10 cellular contexts compared by ENCODE assay signal in the genomic region with DNA sequence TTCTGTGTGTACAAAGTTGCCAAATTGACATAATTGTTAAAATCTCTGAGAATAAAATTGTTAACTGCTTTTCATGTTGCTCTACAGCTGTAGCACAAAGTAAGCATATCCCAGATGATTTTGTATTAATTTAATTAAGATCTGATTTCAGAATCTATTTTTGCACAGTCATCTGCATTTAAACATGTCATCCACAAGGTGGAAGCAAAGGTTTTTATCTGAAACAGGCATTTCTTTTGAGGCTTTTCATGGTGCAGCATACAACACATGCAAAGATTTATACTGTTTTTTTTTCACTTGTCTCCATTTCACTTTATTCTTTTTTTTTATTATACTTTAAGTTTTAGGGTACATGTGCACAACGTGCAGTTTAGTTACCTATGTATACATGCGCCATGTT. TPM values are rescaled to one million over a fixed set of nuclear protein-coding genes. Genes with fewer than 3 reads are reported as not detected.
DNase-seq lines count a peak whose midpoint lies in the region; ATAC-seq, FAIRE-seq and TF ChIP-seq lines count a peak whose summit lies in the region.
"Had no signal": no experiment of that assay in that cellular context is flagged by ENCODE, and none has a peak within 500 bp of the region (broad histone marks: within the 10 kb centered on the region; RNA-seq: fewer than 3 reads in every experiment).

No MANE protein-coding gene starts in this region.

- POLR2A ChIA-PET in T-cell (lab: Charles Lee), result no interaction called here

- H3K9me3 Mint-ChIP-seq in T-cell, result peaks cover 0 to 5% (median 0%) of the 10 kb centered on the region in 3 donors

- no peak overlapping the region for H3K4me3 ChIP-seq in esophagus muscularis mucosa
- H3K4me3 ChIP-seq in small intestine (ENCODE audit: low read depth in 1 of 2, low read length in 2 of 2), result no peak overlapping the region
- H3K4me3 ChIP-seq: BLaER1 treated with 17β-estradiol and CSF1 and Interleukin-3, amounts not matched to agents 10 nM and 100 nM had no signal

- H3K36me3 ChIP-seq in esophagus muscularis mucosa, result no peaks in the 10 kb centered on the region
- no peaks in the 10 kb centered on the region for H3K36me3 ChIP-seq in small intestine (ENCODE audit: control insufficient read depth in 2 of 2, insufficient read depth in 2 of 2, low read length in 2 of 2)
- H3K36me3 ChIP-seq: BLaER1 treated with 17β-estradiol and CSF1 and Interleukin-3, amounts not matched to agents 10 nM and 100 nM had no signal

- no peaks in the 10 kb centered on the region for H3K36me3 Mint-ChIP-seq in T-cell

- H3K27ac Mint-ChIP-seq in T-cell, result no peak overlapping the region

- no peak overlapping the region for H3K4me3 Mint-ChIP-seq in T-cell

- no peak for FAIRE-seq in small intestine (lab: Jason Lieb, UNC)

- H3K27ac ChIP-seq in esophagus muscularis mucosa (replicated peaks in 1 of 4) (no peak overlapping the region), small intestine (ENCODE audit: low read depth in 1 of 2, low read length in 1 of 2) (no peak overlapping the region)
- H3K27ac ChIP-seq: BLaER1 treated with 17β-estradiol and CSF1 and Interleukin-3, amounts not matched to agents 10 nM and 100 nM had no signal

- no peak for ATAC-seq in HG03457 (IDR thresholded peaks at IDR 0.05; ENCODE audit: unreplicated experiment)
- no peak for ATAC-seq in T-cell (replicated peaks in 1 of 4)

- no peak for TF ChIP-seq EP300 in esophagus muscularis mucosa (IDR thresholded peaks at IDR 0.05)

- peak; percentile 2 for DNase-seq in NCI-H1436 (lab: John Stamatoyannopoulos, UW)
- DNase-seq in NCI-H1436 treated with DMSO at 0.1 percent for 48 hours (lab: John Stamatoyannopoulos, UW), result no peak
- peak; percentile 55 for DNase-seq in NCI-H510A treated with DMSO at 0.1 percent for 48 hours (lab: John Stamatoyannopoulos, UW)
- DNase-seq in esophagus muscularis mucosa (ENCODE audit: extremely low spot score), result no peak
- peak; percentile 45 for DNase-seq in small intestine
- no peak for DNase-seq in activated CD4-positive, alpha-beta T cell treated with anti-CD3 and anti-CD28 coated beads for 48 hours
- DNase-seq in T-cell, result no peak

- H3K4me1 ChIP-seq in esophagus muscularis mucosa (no peaks in the 10 kb centered on the region), small intestine (ENCODE audit: control insufficient read depth in 2 of 2, insufficient read depth in 1 of 2, low read depth in 1 of 2, low read length in 1 of 2) (no peaks in the 10 kb centered on the region)
- H3K4me1 ChIP-seq: BLaER1 treated with 17β-estradiol and CSF1 and Interleukin-3, amounts not matched to agents 10 nM and 100 nM had no signal

- H3K9me3 ChIP-seq in esophagus muscularis mucosa (no peaks in the 10 kb centered on the region), small intestine (ENCODE audit: control insufficient read depth, low read depth) (no peaks in the 10 kb centered on the region)

- WGBS in esophagus muscularis mucosa, result 80% methylated on average over 2 of the region's 2 CpGs
- 77 to 84% (median 82%) methylated on average over 2 of the region's 2 CpGs for WGBS in small intestine, 3 donors

- no peaks in the 10 kb centered on the region for H3K4me1 Mint-ChIP-seq in T-cell

- H3K27me3 Mint-ChIP-seq in T-cell, result peaks cover 3 to 11% of the 10 kb centered on the region in 2 donors

- TF ChIP-seq POLR2A in esophagus muscularis mucosa (IDR thresholded peaks at IDR 0.05; ENCODE audit: low read depth), result no peak

- peak in 2 of 3 experiments; percentile 9 to 17 for TF ChIP-seq CTCF in esophagus muscularis mucosa (IDR thresholded peaks at IDR 0.05)

- CTCF ChIA-PET in T-cell (lab: Charles Lee), result interaction anchor here in 1 of 2 donors (0.7 kb wide), 1 partner anchor 1580 kb away, joined by 3 read pairs; no protein-coding TSS in a partner anchor

- intact Hi-C loops in esophagus muscularis mucosa (cut with DNase I), result no loop called here

- H3K27me3 ChIP-seq in esophagus muscularis mucosa (no peaks in the 10 kb centered on the region), small intestine (ENCODE audit: control insufficient read depth in 2 of 2, insufficient read depth in 2 of 2, low read length in 2 of 2) (no peaks in the 10 kb centered on the region)
- H3K27me3 ChIP-seq: BLaER1 treated with 17β-estradiol and CSF1 and Interleukin-3, amounts not matched to agents 10 nM and 100 nM had no signal

RNA-seq across cellular contexts. Expression of gene GC, which starts 51.2 kb away (rescaled TPM):
- total RNA-seq in esophagus muscularis mucosa, result under 1 TPM in 1 of 4 donors, not detected in 3; 0.39 TPM
- 1 to 10 TPM; 1.1 to 3.0 (median 3.0) TPM for polyA plus RNA-seq in small intestine
- total RNA-seq in T-cell, result 1 to 10 TPM in 3 of 5 donors, not detected in 2; 1.4 to 2.0 (median 1.4) TPM
- total RNA-seq: HT1080 had no signal

Comparison
In these comparisons a context has a peak if more than half of its experiments do, and no peak if none do; other contexts are left out.
1. DNase-seq: peak in NCI-H1436 (single experiment), NCI-H510A treated with DMSO at 0.1 percent for 48 hours (single experiment) and small intestine (single experiment); none in NCI-H1436 treated with DMSO at 0.1 percent for 48 hours (single experiment), esophagus muscularis mucosa (single experiment), activated CD4-positive, alpha-beta T cell treated with anti-CD3 and anti-CD28 coated beads for 48 hours (single experiment) and T-cell (0 of 34).